ENCODE assay signal across 8 cellular contexts in genomic region chr19:7488736-7489353, GRCh38. TPM values are rescaled to one million over a fixed set of nuclear protein-coding genes. Genes with fewer than 3 reads are reported as not detected.
DNase-seq lines count a peak whose midpoint lies in the region; FAIRE-seq and TF ChIP-seq lines count a peak whose summit lies in the region.

Gene PEX11G (minus strand): TSS chr19:7489035. CDS start chr19:7489010, 25 bp downstream.

- peak within 1 kb of the TSS; percentile 97 for H3K4me2 ChIP-seq in mammary epithelial cell (ENCODE audit: insufficient read depth, low read depth, low read length)

- BruUV-seq in mammary epithelial cell (replicated peaks; lab: Mats Ljungman, UMichigan): no TSS peak

- H3K9me3 ChIP-seq in HAP-1 (no peaks in the 10 kb centered on the region), mammary epithelial cell (replicated peaks; ENCODE audit: insufficient read depth, low read length) (no peaks in the 10 kb centered on the region), small intestine (ENCODE audit: control insufficient read depth, low read depth) (no peaks in the 10 kb centered on the region)

- peak within 1 kb of the TSS; percentile 55 for H3K27ac ChIP-seq in mammary epithelial cell (ENCODE audit: insufficient read depth, low read depth, low read length)
- H3K27ac ChIP-seq in small intestine (ENCODE audit: low read depth in 1 of 2, low read length in 1 of 2): peak within 1 kb of the TSS; percentile 89 to 98

- peaks cover 9% of the 10 kb centered on the region for H3K4me1 ChIP-seq in HAP-1
- peaks cover 9% of the 10 kb centered on the region for H3K4me1 ChIP-seq in mammary epithelial cell (ENCODE audit: insufficient read depth, low read length)
- peaks cover 0 to 3% of the 10 kb centered on the region in 2 donors for H3K4me1 ChIP-seq in small intestine (ENCODE audit: control insufficient read depth in 2 of 2, insufficient read depth in 1 of 2, low read depth in 1 of 2, low read length in 1 of 2)

- intact Hi-C loops in mammary epithelial cell (cut with micrococcal nuclease): loop anchor here (1.0 kb wide), 1 partner anchor 10 kb away; no protein-coding TSS in a partner anchor

- in situ Hi-C loops in Caki2 (cut with HindIII; ENCODE audit: low pct_unique_long_range_greater_than_20kb, low sequenced_read_pairs): no loop called here
- in situ Hi-C loops in HAP-1 (cut with MboI; ENCODE audit: low sequenced_read_pairs): no loop called here
- in situ Hi-C loops in mammary epithelial cell (cut with MboI; ENCODE audit: low sequenced_read_pairs in 2 of 2): no loop called here

- peak within 1 kb of the TSS; percentile 56 for H3K4me3 ChIP-seq in HAP-1
- H3K4me3 ChIP-seq in WI38 (ENCODE audit: low read depth, low read length): peak within 1 kb of the TSS; percentile 59
- peak within 1 kb of the TSS; percentile 65 to 83 (median 68) for H3K4me3 ChIP-seq in mammary epithelial cell (replicated peaks in 1 of 3; ENCODE audit: insufficient read depth in 1 of 3, low read depth in 2 of 3, low read length in 3 of 3)
- peak within 1 kb of the TSS; percentile 40 to 61 for H3K4me3 ChIP-seq in small intestine (ENCODE audit: low read depth in 1 of 2, low read length in 2 of 2)

- dilution Hi-C loops in mammary epithelial cell (cut with HindIII; ENCODE audit: low sequenced_read_pairs): no loop called here

- H3K36me3 ChIP-seq in HAP-1 (replicated peaks) (no peaks in the 10 kb centered on the region), mammary epithelial cell (ENCODE audit: insufficient read depth, low read length) (no peaks in the 10 kb centered on the region), small intestine (ENCODE audit: control insufficient read depth in 2 of 2, insufficient read depth in 2 of 2, low read length in 2 of 2) (no peaks in the 10 kb centered on the region)

- TF ChIP-seq CTCF in WI38 (IDR thresholded peaks at IDR 0.05; ENCODE audit: low read depth, low read length): no peak
- no peak for TF ChIP-seq CTCF in mammary epithelial cell (conservative IDR thresholded peaks at IDR 0.05 in 1 of 2, IDR thresholded peaks at IDR 0.05 in 1 of 2; ENCODE audit: extremely low read depth in 1 of 2, insufficient read depth in 1 of 2, low read depth in 1 of 2, low read length in 2 of 2)

- no peak for FAIRE-seq in small intestine (lab: Jason Lieb, UNC)
- FAIRE-seq in RCC 7860 (lab: Jason Lieb, UNC): no peak

- peak within 1 kb of the TSS; percentile 56 for H3K9ac ChIP-seq in mammary epithelial cell (ENCODE audit: insufficient read depth, low read length)

- no peaks in the 10 kb centered on the region for H3K79me2 ChIP-seq in mammary epithelial cell (ENCODE audit: insufficient read depth, low read length)

- peak within 1 kb of the TSS; percentile 92 for H2AFZ ChIP-seq in mammary epithelial cell (ENCODE audit: low read depth, low read length)

- H3K27me3 ChIP-seq in HAP-1 (ENCODE audit: low read depth): no peaks in the 10 kb centered on the region
- H3K27me3 ChIP-seq in mammary epithelial cell (ENCODE audit: insufficient read depth, low read length): no peaks in the 10 kb centered on the region
- H3K27me3 ChIP-seq in small intestine (ENCODE audit: control insufficient read depth in 2 of 2, insufficient read depth in 2 of 2, low read length in 2 of 2): no peaks in the 10 kb centered on the region

- H4K20me1 ChIP-seq in mammary epithelial cell (ENCODE audit: insufficient read depth, low read length): no peaks in the 10 kb centered on the region

- 1% methylated on average over 21 of the region's 49 CpGs for WGBS in mammary epithelial cell (ENCODE audit: low coverage, missing lambda C conversion rate)
- 0 to 1% (median 1%) methylated on average over 23 to 49 of the region's 49 CpGs for WGBS in small intestine, 3 donors

- CTCF ChIA-PET in mammary epithelial cell (lab: Charles Lee; ENCODE audit: low non-redundant PET): no interaction called here

- DNase-seq in Caki2 (ENCODE audit: low read depth): peak; percentile 69
- DNase-seq in HAP-1 (ENCODE audit: low spot score in 2 of 2): peak; percentile 91 to 94
- DNase-seq in NCI-H2029 treated with DMSO at 0.1 percent for 48 hours (lab: John Stamatoyannopoulos, UW): peak; percentile 60
- peak; percentile 69 for DNase-seq in mammary epithelial cell
- DNase-seq in iPS-NIHi7 (ENCODE audit: extremely low spot score): peak; percentile 100
- peak; percentile 92 for DNase-seq in small intestine
- DNase-seq in RCC 7860 (ENCODE audit: low spot score): no peak

RNA-seq across cellular contexts. Expression of gene PEX11G, which starts in this region (rescaled TPM):
- 4.7 and 9.1 TPM in 2 replicates for total RNA-seq in Caki2 (2014; rRNA removed; shearing (Covaris generic); ENCODE audit: low replicate concordance)
- 1 to 10 TPM; 5.7 to 6.8 TPM for total RNA-seq in mammary epithelial cell
- 2.1 TPM for polyA plus RNA-seq in mammary epithelial cell
- not detected for polyA minus RNA-seq in mammary epithelial cell
- polyA plus RNA-seq in small intestine: 10 to 100 TPM in 2 of 3 donors, 1 to 10 TPM in 1; 9.5 to 19.9 (median 19.2) TPM
